In genomic region chr17:37111329-37111728, GRCh38 we compare ENCODE assay signal across 13 cellular contexts.
"Had no signal": no experiment of that assay in that cellular context is flagged by ENCODE, and none has a peak within 500 bp of the region (broad histone marks: within the 10 kb centered on the region; RNA-seq: fewer than 3 reads in every experiment).

No MANE protein-coding gene starts in this region.

- H3K4me3 ChIP-seq: prostate gland, spleen, testis had no signal

- ATAC-seq: esophagus mucosa, left ventricle myocardium superior, sciatic nerve, SK-N-SH treated with all-trans-retinoic acid at 6 μM for 48 hours had no signal

- H3K27me3 ChIP-seq: spleen, testis had no signal

- DNase-seq: activated CD4-positive, alpha-beta T cell treated with anti-CD3 and anti-CD28 coated beads, Interleukin-2, amount 50 U/mL, for 1 hour; glutamatergic neuron; islet precursor cell; left ventricle myocardium superior; spleen; stimulated activated CD4-positive, alpha-beta T cell treated with anti-CD3 and anti-CD28 coated beads, Interleukin-2, amount 100 ng/mL, for 24 hours; stimulated activated naive CD4-positive, alpha-beta T cell treated with Interleukin-2 at 50 U/mL for 16 hours; T-helper 2 cell; testis had no signal

- H3K27ac ChIP-seq: prostate gland, spleen, testis had no signal

- H3K9me3 ChIP-seq: prostate gland, spleen, testis had no signal
